ENCODE assay signal across 9 cellular contexts in genomic region chr16:1378087-1378803, GRCh38. TPM values are rescaled to one million over a fixed set of nuclear protein-coding genes. Genes with fewer than 3 reads are reported as not detected.
DNase-seq lines count a peak whose midpoint lies in the region; ATAC-seq, FAIRE-seq and TF ChIP-seq lines count a peak whose summit lies in the region.
"Had no signal": no experiment of that assay in that cellular context is flagged by ENCODE, and none has a peak within 500 bp of the region (broad histone marks: within the 10 kb centered on the region; RNA-seq: fewer than 3 reads in every experiment).

No MANE protein-coding gene starts in this region.

- TF ChIP-seq POLR2A in endothelial cell of umbilical vein (IDR thresholded peaks at IDR 0.05; ENCODE audit: low read depth, low read length), result no peak

- no peaks in the 10 kb centered on the region for H3K9me1 ChIP-seq in endothelial cell of umbilical vein (replicated peaks; ENCODE audit: control insufficient read depth, extremely low read depth, insufficient read depth, low read length)

- H3K4me1 ChIP-seq in OCI-LY3 (ENCODE audit: low read length) (peaks cover 17% of the 10 kb centered on the region), endothelial cell of umbilical vein (ENCODE audit: control insufficient read depth, extremely low read depth, insufficient read depth, low read length) (peaks cover 12% of the 10 kb centered on the region)

- H3K9ac ChIP-seq in OCI-LY3 (ENCODE audit: low read length), result peak overlapping the region; percentile 86
- H3K9ac ChIP-seq in endothelial cell of umbilical vein (replicated peaks; ENCODE audit: extremely low read depth, insufficient read depth, low read length), result peak overlapping the region; percentile 98

- peak overlapping the region; percentile 85 for H3K27ac Mint-ChIP-seq in progenitor cell of endocrine pancreas

- H3K36me3 Mint-ChIP-seq in progenitor cell of endocrine pancreas (ENCODE audit: insufficient read depth), result peaks cover 2% of the 10 kb centered on the region

- H3K4me1 Mint-ChIP-seq in progenitor cell of endocrine pancreas (ENCODE audit: low read depth), result peaks cover 8% of the 10 kb centered on the region

- H4K20me1 ChIP-seq in OCI-LY3 (ENCODE audit: insufficient read depth, low read length) (peaks cover 19% of the 10 kb centered on the region), endothelial cell of umbilical vein (replicated peaks; ENCODE audit: control insufficient read depth, extremely low read depth, insufficient read depth, low read length) (no peaks in the 10 kb centered on the region)

- ATAC-seq in GM18520 (IDR thresholded peaks at IDR 0.05; ENCODE audit: unreplicated experiment), result no peak

- H3K4me3 Mint-ChIP-seq in progenitor cell of endocrine pancreas (ENCODE audit: low read depth), result peak overlapping the region; percentile 73

- H3K79me2 ChIP-seq in OCI-LY3 (ENCODE audit: low read length) (peaks cover 55% of the 10 kb centered on the region), endothelial cell of umbilical vein (ENCODE audit: control insufficient read depth, insufficient read depth, low read length) (peaks cover 24% of the 10 kb centered on the region)

- no peak for FAIRE-seq in endothelial cell of umbilical vein (lab: Jason Lieb, UNC)
- FAIRE-seq: bronchial epithelial cell had no signal

- TF ChIP-seq CTCF in GM12875 (IDR thresholded peaks at IDR 0.05; ENCODE audit: borderline replicate concordance, insufficient read depth, low read depth, low read length) (no peak), OCI-LY3 (IDR thresholded peaks at IDR 0.05; ENCODE audit: low read depth, low read length) (no peak), endothelial cell of umbilical vein (IDR thresholded peaks at IDR 0.05; ENCODE audit: extremely low read depth in 1 of 2, insufficient read depth in 1 of 2, low read depth in 1 of 2, low read length in 2 of 2) (no peak), progenitor cell of endocrine pancreas (IDR thresholded peaks at IDR 0.05; ENCODE audit: unreplicated experiment) (no peak)

- H3K9me3 ChIP-seq in OCI-LY3 (ENCODE audit: insufficient read depth, low read length), result no peaks in the 10 kb centered on the region
- no peaks in the 10 kb centered on the region for H3K9me3 ChIP-seq in endothelial cell of umbilical vein (replicated peaks; ENCODE audit: control insufficient read depth, insufficient read depth, low read length)

- H3K36me3 ChIP-seq in OCI-LY3 (replicated peaks; ENCODE audit: low read depth, low read length), result peaks cover 14% of the 10 kb centered on the region
- H3K36me3 ChIP-seq in endothelial cell of umbilical vein (ENCODE audit: control insufficient read depth in 2 of 2, extremely low read depth in 1 of 2, insufficient read depth in 2 of 2, low read length in 2 of 2), result peaks cover 0 to 3% of the 10 kb centered on the region in 2 experiments

- dilution Hi-C loops in endothelial cell of umbilical vein (cut with MboI; ENCODE audit: extremely low pct_ligation_motif_present, low sequenced_read_pairs), result no loop called here

- DNase-seq in endothelial cell of umbilical vein (ENCODE audit: low read depth, low spot score) (no peak), progenitor cell of endocrine pancreas (ENCODE audit: low spot score, unreplicated experiment) (no peak), ACHN (no peak), NCI-H2107 (lab: John Stamatoyannopoulos, UW) (no peak)
- DNase-seq: NCI-H524 treated with DMSO at 0.1 percent for 48 hours had no signal

- no peak overlapping the region for H2AFZ ChIP-seq in OCI-LY3 (ENCODE audit: low read depth, low read length)
- no peak overlapping the region for H2AFZ ChIP-seq in endothelial cell of umbilical vein (ENCODE audit: low read depth, low read length)

- H3K4me2 ChIP-seq in OCI-LY3 (ENCODE audit: low read length) (peak overlapping the region; percentile 93), endothelial cell of umbilical vein (ENCODE audit: insufficient read depth, low read length) (peak overlapping the region; percentile 72)

- in situ Hi-C loops in ACHN (cut with HindIII; ENCODE audit: low pct_ligation_motif_present, low pct_unique_long_range_greater_than_20kb, low sequenced_read_pairs), result loop anchor here (25.0 kb wide), 1 partner anchor 91 kb away; no protein-coding TSS in a partner anchor

- no peaks in the 10 kb centered on the region for H3K9me3 Mint-ChIP-seq in progenitor cell of endocrine pancreas (ENCODE audit: low read depth)

- intact Hi-C loops in endothelial cell of umbilical vein (cut with micrococcal nuclease), result loop anchor here (5.0 kb wide), 1 partner anchor 329 kb away; the partner anchor contains the start of gene MAPK8IP3

- peak overlapping the region; percentile 63 for H3K27ac ChIP-seq in OCI-LY3 (ENCODE audit: low read length)
- H3K27ac ChIP-seq in endothelial cell of umbilical vein (ENCODE audit: insufficient read depth, low read depth, low read length), result peak overlapping the region; percentile 91

- POLR2A ChIA-PET in endothelial cell of umbilical vein (lab: Charles Lee), result interaction anchor here (0.5 kb wide), 1 partner anchor 9 kb away, joined by 3 read pairs; no protein-coding TSS in a partner anchor

- CTCF ChIA-PET in endothelial cell of umbilical vein (lab: Charles Lee), result interaction anchor here (0.6 to 4.3 kb wide), 5 partner anchors 9 to 239 kb away, joined by 3 to 24 read pairs (median 3); no protein-coding TSS in a partner anchor

- H3K27me3 Mint-ChIP-seq in progenitor cell of endocrine pancreas, result peaks cover 7% of the 10 kb centered on the region

- no peaks in the 10 kb centered on the region for H3K27me3 ChIP-seq in OCI-LY3 (ENCODE audit: low read depth, low read length)
- no peaks in the 10 kb centered on the region for H3K27me3 ChIP-seq in endothelial cell of umbilical vein (ENCODE audit: control insufficient read depth in 2 of 2, insufficient read depth in 2 of 2, low read length in 2 of 2)

- BruUV-seq in endothelial cell of umbilical vein (replicated peaks; lab: Mats Ljungman, UMichigan), result no TSS peak

- H3K4me3 ChIP-seq in GM12875 (ENCODE audit: low read depth, low read length), result peak overlapping the region; percentile 62
- H3K4me3 ChIP-seq in OCI-LY3 (ENCODE audit: low read length), result peak overlapping the region; percentile 83
- H3K4me3 ChIP-seq in endothelial cell of umbilical vein (replicated peaks in 1 of 3; ENCODE audit: insufficient read depth in 1 of 3, low read depth in 1 of 3, low read length in 3 of 3), result peak overlapping the region; percentile 10 to 41 (median 39)

RNA-seq across cellular contexts. Expression of gene GNPTG, which starts 26.5 kb away (rescaled TPM):
- total RNA-seq in endothelial cell of umbilical vein, result 51.6 and 56.3 TPM in 2 replicates
- 109 and 137 TPM in 2 replicates for polyA plus RNA-seq in endothelial cell of umbilical vein
- 88.9 and 119 TPM in 2 replicates for polyA plus RNA-seq in endothelial cell of umbilical vein (2011; cell fraction: cytosol; rRNA removed)
- polyA plus RNA-seq in endothelial cell of umbilical vein (2011; cell fraction: nucleus; rRNA removed), result 102 and 120 TPM in 2 replicates
- 29.8 and 51.0 TPM in 2 replicates for polyA plus RNA-seq in endothelial cell of umbilical vein (2012)
- 27.9 and 40.7 TPM in 2 replicates for polyA minus RNA-seq in endothelial cell of umbilical vein
- 17.3 TPM for polyA minus RNA-seq in endothelial cell of umbilical vein (2011; cell fraction: cytosol; rRNA and poly(A)+ RNA removed)
- polyA minus RNA-seq in endothelial cell of umbilical vein (2011; cell fraction: nucleus; rRNA and poly(A)+ RNA removed), result 11.6 and 24.3 TPM in 2 replicates
- 49.7 and 51.7 TPM in 2 replicates for total RNA-seq in progenitor cell of endocrine pancreas

RNA-seq across cellular contexts. Expression of gene TSR3, which starts 26.6 kb away (rescaled TPM):
- total RNA-seq in endothelial cell of umbilical vein (65.4 and 69.9 TPM in 2 replicates), progenitor cell of endocrine pancreas (52.6 and 56.8 TPM in 2 replicates)
- polyA plus RNA-seq in endothelial cell of umbilical vein, result 82.7 and 88.7 TPM in 2 replicates
- 51.6 and 68.7 TPM in 2 replicates for polyA plus RNA-seq in endothelial cell of umbilical vein (2011; cell fraction: cytosol; rRNA removed)
- 25.1 and 31.3 TPM in 2 replicates for polyA plus RNA-seq in endothelial cell of umbilical vein (2011; cell fraction: nucleus; rRNA removed)
- polyA plus RNA-seq in endothelial cell of umbilical vein (2012), result 54.6 and 74.3 TPM in 2 replicates
- 16.0 and 18.7 TPM in 2 replicates for polyA minus RNA-seq in endothelial cell of umbilical vein
- polyA minus RNA-seq in endothelial cell of umbilical vein (2011; cell fraction: cytosol; rRNA and poly(A)+ RNA removed), result 48.5 TPM
- polyA minus RNA-seq in endothelial cell of umbilical vein (2011; cell fraction: nucleus; rRNA and poly(A)+ RNA removed), result 4.2 and 10.8 TPM in 2 replicates

RNA-seq across cellular contexts. Expression of gene UNKL, which starts 36.3 kb away (rescaled TPM):
- total RNA-seq in endothelial cell of umbilical vein, result 32.8 and 33.0 TPM in 2 replicates
- polyA plus RNA-seq in endothelial cell of umbilical vein, result 17.1 and 23.2 TPM in 2 replicates
- 8.8 and 12.4 TPM in 2 replicates for polyA plus RNA-seq in endothelial cell of umbilical vein (2011; cell fraction: cytosol; rRNA removed)
- polyA plus RNA-seq in endothelial cell of umbilical vein (2011; cell fraction: nucleus; rRNA removed), result 36.2 and 73.4 TPM in 2 replicates
- polyA plus RNA-seq in endothelial cell of umbilical vein (2012), result 9.9 and 13.5 TPM in 2 replicates
- 8.4 and 13.9 TPM in 2 replicates for polyA minus RNA-seq in endothelial cell of umbilical vein
- polyA minus RNA-seq in endothelial cell of umbilical vein (2011; cell fraction: cytosol; rRNA and poly(A)+ RNA removed), result 35.3 TPM
- polyA minus RNA-seq in endothelial cell of umbilical vein (2011; cell fraction: nucleus; rRNA and poly(A)+ RNA removed), result 13.5 and 18.4 TPM in 2 replicates
- total RNA-seq in progenitor cell of endocrine pancreas, result 31.5 and 33.1 TPM in 2 replicates

RNA-seq across cellular contexts. Expression of gene UQCC4, which starts 42.3 kb away (rescaled TPM):
- total RNA-seq in endothelial cell of umbilical vein, result 13.4 and 15.1 TPM in 2 replicates
- polyA plus RNA-seq in endothelial cell of umbilical vein, result 29.3 and 33.3 TPM in 2 replicates
- polyA plus RNA-seq in endothelial cell of umbilical vein (2011; cell fraction: cytosol; rRNA removed), result 24.0 and 25.1 TPM in 2 replicates
- 9.1 and 14.3 TPM in 2 replicates for polyA plus RNA-seq in endothelial cell of umbilical vein (2011; cell fraction: nucleus; rRNA removed)
- polyA plus RNA-seq in endothelial cell of umbilical vein (2012), result 16.5 and 17.9 TPM in 2 replicates
- 7.3 and 8.6 TPM in 2 replicates for polyA minus RNA-seq in endothelial cell of umbilical vein
- polyA minus RNA-seq in endothelial cell of umbilical vein (2011; cell fraction: cytosol; rRNA and poly(A)+ RNA removed), result 10.9 TPM
- polyA minus RNA-seq in endothelial cell of umbilical vein (2011; cell fraction: nucleus; rRNA and poly(A)+ RNA removed), result 2.7 and 6.7 TPM in 2 replicates
- total RNA-seq in progenitor cell of endocrine pancreas, result 10.8 and 11.3 TPM in 2 replicates

RNA-seq across cellular contexts. Expression of gene BAIAP3, which starts 44.8 kb away (rescaled TPM):
- total RNA-seq in endothelial cell of umbilical vein, result 0.66 and 0.88 TPM in 2 replicates
- 0.27 and 0.36 TPM in 2 replicates for polyA plus RNA-seq in endothelial cell of umbilical vein
- 0.09 and 0.10 TPM in 2 replicates for polyA plus RNA-seq in endothelial cell of umbilical vein (2011; cell fraction: cytosol; rRNA removed)
- 1.1 and 1.8 TPM in 2 replicates for polyA plus RNA-seq in endothelial cell of umbilical vein (2011; cell fraction: nucleus; rRNA removed)
- polyA plus RNA-seq in endothelial cell of umbilical vein (2012), result 0.12 and 0.33 TPM in 2 replicates
- polyA minus RNA-seq in endothelial cell of umbilical vein, result 0.32 and 0.38 TPM in 2 replicates
- polyA minus RNA-seq in endothelial cell of umbilical vein (2011; cell fraction: cytosol; rRNA and poly(A)+ RNA removed), result not detected
- 0.19 and 0.24 TPM in 2 replicates for polyA minus RNA-seq in endothelial cell of umbilical vein (2011; cell fraction: nucleus; rRNA and poly(A)+ RNA removed)
- 17.5 and 18.2 TPM in 2 replicates for total RNA-seq in progenitor cell of endocrine pancreas
